Comparison of ENCODE assay signal across 24 cellular contexts in the genomic region with DNA sequence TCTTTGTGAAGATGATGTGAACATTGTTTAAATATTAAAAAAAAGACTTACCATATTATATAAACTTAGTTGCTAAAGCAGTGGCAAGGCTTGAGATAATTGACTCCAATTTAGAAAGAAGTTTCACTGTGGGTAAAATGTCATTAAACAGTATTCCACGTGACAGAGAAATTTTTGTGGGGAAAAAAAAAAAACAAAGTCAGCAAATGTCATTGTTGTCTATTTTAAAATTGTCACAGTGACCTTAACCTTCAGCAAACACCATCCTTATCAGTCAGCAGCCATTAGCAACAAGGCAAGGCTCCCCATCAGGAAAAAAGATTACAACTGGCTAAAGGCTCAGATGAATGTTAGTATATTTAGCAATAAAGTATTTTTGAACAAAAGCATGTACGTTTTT.
"Had no signal": no experiment of that assay in that cellular context is flagged by ENCODE, and none has a peak within 500 bp of the region (broad histone marks: within the 10 kb centered on the region; RNA-seq: fewer than 3 reads in every experiment).

No MANE protein-coding gene starts in this region.

- H3K9ac ChIP-seq: SK-N-SH had no signal

- ATAC-seq: Panc1, PC-3, T-cell had no signal

- H3K4me2 ChIP-seq: SK-N-SH had no signal

- H3K27ac ChIP-seq: HL-60, RWPE1 had no signal

- H3K9me3 ChIP-seq: SK-N-SH had no signal

- DNase-seq: NCI-H1092, NCI-H1105 treated with DMSO at 0.1 percent for 48 hours, NCI-H1417 treated with DMSO at 0.1 percent for 48 hours, NCI-H146, NCI-H1694 treated with DMSO at 0.1 percent for 48 hours, NCI-H1930, NCI-H2081, NCI-H2107, NCI-H2171, NCI-H226, NCI-H446, NCI-H510A, NCI-H524 treated with DMSO at 0.1 percent for 48 hours, NCI-H69, NCI-H774, PC-3, SHP77, SK-N-SH, SW 1271, T-cell had no signal

- FAIRE-seq: HTR-8/SVneo had no signal
